16 cellular contexts compared by ENCODE assay signal in the genomic region with DNA sequence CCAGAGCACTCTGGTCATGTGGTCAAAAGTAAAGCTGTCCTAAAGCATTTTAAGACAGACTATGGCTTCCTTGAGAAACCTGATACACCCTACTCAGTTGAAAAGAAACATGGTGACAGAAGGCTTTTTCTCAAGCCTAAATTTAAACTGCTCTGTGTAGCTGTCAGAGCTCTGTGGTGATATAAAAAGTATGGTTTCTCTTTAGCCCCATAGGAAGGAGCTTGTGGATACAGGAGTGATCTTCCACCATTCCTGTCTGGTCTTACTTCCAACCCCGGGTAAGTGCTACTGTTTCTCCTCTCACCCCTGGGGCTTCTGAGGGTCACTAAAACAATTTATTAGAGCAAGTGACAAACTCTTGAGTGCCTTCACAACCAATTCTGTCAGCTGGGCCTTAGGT. TPM values are rescaled to one million over a fixed set of nuclear protein-coding genes. Genes with fewer than 3 reads are reported as not detected.
DNase-seq lines count a peak whose midpoint lies in the region; ATAC-seq lines count a peak whose summit lies in the region.
"Had no signal": no experiment of that assay in that cellular context is flagged by ENCODE, and none has a peak within 500 bp of the region (broad histone marks: within the 10 kb centered on the region; RNA-seq: fewer than 3 reads in every experiment).

No MANE protein-coding gene starts in this region.

- H3K36me3 Mint-ChIP-seq in central memory CD8-positive, alpha-beta T cell (ENCODE audit: insufficient read depth), result peaks cover 2% of the 10 kb centered on the region

- peak overlapping the region; percentile 0 for H3K4me3 Mint-ChIP-seq in central memory CD8-positive, alpha-beta T cell
- H3K4me3 Mint-ChIP-seq: B cell; stimulated activated naive CD8-positive, alpha-beta T cell treated with anti-CD3 and anti-CD28 coated beads, Interleukin-15, Interleukin-2, amounts not matched to agents 100 ng/mL and 50 ng/mL, for 24 hours had no signal

- no peaks in the 10 kb centered on the region for H3K9me3 Mint-ChIP-seq in central memory CD8-positive, alpha-beta T cell
- H3K9me3 Mint-ChIP-seq: stimulated activated naive CD8-positive, alpha-beta T cell treated with anti-CD3 and anti-CD28 coated beads, Interleukin-15, Interleukin-2, amounts not matched to agents 100 ng/mL and 50 ng/mL, for 24 hours had no signal

- H3K27ac Mint-ChIP-seq in central memory CD8-positive, alpha-beta T cell (ENCODE audit: low read depth), result no peak overlapping the region
- H3K27ac Mint-ChIP-seq: B cell; stimulated activated naive CD8-positive, alpha-beta T cell treated with anti-CD3 and anti-CD28 coated beads, Interleukin-15, Interleukin-2, amounts not matched to agents 100 ng/mL and 50 ng/mL, for 24 hours had no signal

- peaks cover 25% of the 10 kb centered on the region for H3K4me1 Mint-ChIP-seq in central memory CD8-positive, alpha-beta T cell

- no peaks in the 10 kb centered on the region for H3K27me3 Mint-ChIP-seq in central memory CD8-positive, alpha-beta T cell
- H3K27me3 Mint-ChIP-seq: B cell; stimulated activated naive CD8-positive, alpha-beta T cell treated with anti-CD3 and anti-CD28 coated beads, Interleukin-15, Interleukin-2, amounts not matched to agents 100 ng/mL and 50 ng/mL, for 24 hours had no signal

- DNase-seq in DMS53 (lab: John Stamatoyannopoulos, UW), result peak; percentile 20
- DNase-seq in NCI-H2171 (lab: John Stamatoyannopoulos, UW), result peak; percentile 21
- DNase-seq in central memory CD8-positive, alpha-beta T cell (ENCODE audit: low spot score in 2 of 2), result no peak
- DNase-seq in myocyte (ENCODE audit: low read depth), result peak; percentile 57
- DNase-seq in hippocampal formation (lab: John Stamatoyannopoulos, UW), result no peak
- DNase-seq in amygdala (lab: John Stamatoyannopoulos, UW), result no peak
- DNase-seq: activated gamma-delta T cell, kidney glomerular epithelial cell, MV-4-11, NCI-H226, retina, RPMI8226 had no signal

- ATAC-seq in central memory CD8-positive, alpha-beta T cell (replicated peaks; ENCODE audit: extremely low read depth, poor library complexity, severe bottlenecking), result no peak
- ATAC-seq in GM19023 (IDR thresholded peaks at IDR 0.05; ENCODE audit: unreplicated experiment), result no peak
- no peak for ATAC-seq in GM21360 (IDR thresholded peaks at IDR 0.05; ENCODE audit: unreplicated experiment)

RNA-seq across cellular contexts. Expression of a gene that starts 8.5 kb away (rescaled TPM):
- 44.4 and 54.3 TPM in 2 replicates for total RNA-seq in myocyte
- 13.6 TPM for polyA plus RNA-seq in myocyte (2012)

Comparison
In these comparisons a context has a peak if more than half of its experiments do, and no peak if none do; other contexts are left out.
1. DNase-seq: peak in DMS53 (single experiment), NCI-H2171 (single experiment) and myocyte (single experiment); none in central memory CD8-positive, alpha-beta T cell (0 of 2), hippocampal formation (0 of 2) and amygdala (0 of 56).